Comparison of ENCODE assay signal across 12 cellular contexts in the genomic region with DNA sequence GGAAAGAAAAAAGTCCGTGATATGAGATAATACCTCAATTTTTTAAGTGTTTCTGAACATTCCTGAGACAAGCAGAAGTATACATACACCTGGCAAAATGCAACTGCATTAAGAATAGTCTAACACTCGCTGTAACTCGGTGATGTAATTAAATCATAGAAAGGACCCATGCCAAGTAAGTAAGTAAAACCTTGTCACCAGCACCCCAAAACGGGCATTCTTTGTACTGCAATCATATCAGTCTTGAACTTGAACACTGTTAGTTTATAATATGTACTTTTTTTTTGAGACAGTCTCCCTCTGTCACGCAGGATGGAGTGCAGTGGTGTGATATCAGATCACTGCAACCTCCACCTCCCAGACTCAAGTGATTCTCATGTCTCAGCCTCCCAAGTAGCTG. TPM values are rescaled to one million over a fixed set of nuclear protein-coding genes. Genes with fewer than 3 reads are reported as not detected.
DNase-seq lines count a peak whose midpoint lies in the region; ATAC-seq, FAIRE-seq and TF ChIP-seq lines count a peak whose summit lies in the region.
"Had no signal": no experiment of that assay in that cellular context is flagged by ENCODE, and none has a peak within 500 bp of the region (broad histone marks: within the 10 kb centered on the region; RNA-seq: fewer than 3 reads in every experiment).

No MANE protein-coding gene starts in this region.

- H3K36me3 ChIP-seq in HEK293 (ENCODE audit: control insufficient read depth in 2 of 2, insufficient read depth in 1 of 2, low read length in 2 of 2) (no peaks in the 10 kb centered on the region), K562 (ENCODE audit: control insufficient read depth, insufficient read depth, low read length) (no peaks in the 10 kb centered on the region)

- TF ChIP-seq RAD21 in K562 (CRISPR knock-in tag; conservative IDR thresholded peaks at IDR 0.05 in 1 of 2, IDR thresholded peaks at IDR 0.05 in 1 of 2) = peak in 1 of 2 experiments; percentile 54; a peak in 2 of 4 replicates

- H3K27me3 ChIP-seq in K562 (ENCODE audit: control insufficient read depth in 2 of 2, insufficient read depth in 2 of 2, low read length in 2 of 2) = no peaks in the 10 kb centered on the region

- no peaks in the 10 kb centered on the region for H3K9me3 ChIP-seq in HEK293 (ENCODE audit: control insufficient read depth, insufficient read depth, low read depth, low read length)
- no peaks in the 10 kb centered on the region for H3K9me3 ChIP-seq in K562 (replicated peaks; ENCODE audit: control insufficient read depth, insufficient read depth, low read depth, low read length)

- no peak for TF ChIP-seq EP300 in K562 (IDR thresholded peaks at IDR 0.05; ENCODE audit: low read length)

- 4% methylated on average over 5 of the region's 5 CpGs for WGBS in K562 (ENCODE audit: insufficient coverage, low coverage, missing lambda C conversion rate)

- H4K20me1 ChIP-seq in K562 (replicated peaks; ENCODE audit: control insufficient read depth, insufficient read depth, low read length) = no peaks in the 10 kb centered on the region

- POLR2A ChIA-PET in HEK293 (lab: Yijun Ruan, JAX) (no interaction called here), K562 (lab: Yijun Ruan, JAX) (no interaction called here)

- DNase-seq in NCI-H69 (lab: John Stamatoyannopoulos, UW) (peak; percentile 29), K562 (ENCODE audit: extremely low read depth in 1 of 4, low spot score in 3 of 4) (peak in 2 of 4 experiments; percentile 14 to 30), renal cortical epithelial cell (ENCODE audit: low read depth) (peak; percentile 29), D341Med (ENCODE audit: low spot score) (no peak)
- DNase-seq: activated CD8-positive, alpha-beta memory T cell treated with anti-CD3 and anti-CD28 coated beads, Interleukin-2, amount 50 U/mL, for 48 hours; DMS79 treated with DMSO at 0.1 percent for 48 hours; effector CD8-positive, alpha-beta T cell; NCI-H1092; stimulated activated naive CD8-positive, alpha-beta T cell treated with anti-CD3 and anti-CD28 coated beads, Interleukin-15, Interleukin-2, amounts not matched to agents 100 U/mL and 50 U/mL, for 24 hours had no signal

- TF ChIP-seq CTCF in HEK293 (tag by site-specific recombination; IDR thresholded peaks at IDR 0.05) (no peak), K562 (IDR thresholded peaks at IDR 0.05 in 2 of 3, conservative IDR thresholded peaks at IDR 0.05 in 1 of 3; ENCODE audit: insufficient read depth in 2 of 3, low read depth in 1 of 3, low read length in 3 of 3) (peak; percentile 43 to 57 (median 44); a peak in 4 of 6 replicates)

- H3K9me1 ChIP-seq in K562 (ENCODE audit: control insufficient read depth, insufficient read depth, low read length) = no peaks in the 10 kb centered on the region

- no peak overlapping the region for H3K4me2 ChIP-seq in K562 (ENCODE audit: insufficient read depth, low read length)

- no peaks in the 10 kb centered on the region for H3K4me1 ChIP-seq in HEK293 (ENCODE audit: control insufficient read depth, insufficient read depth, low read length)
- H3K4me1 ChIP-seq in K562 (replicated peaks in 1 of 2; ENCODE audit: control insufficient read depth in 2 of 2, insufficient read depth in 2 of 2, low read length in 2 of 2) = no peaks in the 10 kb centered on the region

- FAIRE-seq in K562 (lab: Jason Lieb, UNC) = no peak

- no peaks in the 10 kb centered on the region for H3K79me2 ChIP-seq in K562 (ENCODE audit: control insufficient read depth, insufficient read depth, low read length)

- H2AFZ ChIP-seq in K562 (ENCODE audit: low read depth, low read length) = no peak overlapping the region

- ATAC-seq in K562 (peak; percentile 72), HG02970 (IDR thresholded peaks at IDR 0.05; ENCODE audit: low FRiP score, unreplicated experiment) (no peak), HG02938 (IDR thresholded peaks at IDR 0.05; ENCODE audit: unreplicated experiment) (no peak)
- ATAC-seq: stimulated activated naive CD8-positive, alpha-beta T cell treated with anti-CD3 and anti-CD28 coated beads, Interleukin-15, Interleukin-2, amounts not matched to agents 100 U/mL and 50 U/mL, for 24 hours had no signal

- intact Hi-C loops in K562 (cut with micrococcal nuclease) = loop anchor here (1.0 to 2.0 kb wide), 2 partner anchors 122 to 386 kb away; a partner anchor contains a TSS

- H3K27ac ChIP-seq in HEK293 (ENCODE audit: extremely low read depth, low read depth, low read length) (no peak overlapping the region), K562 (ENCODE audit: extremely low read depth, low read depth, low read length) (no peak overlapping the region)

- in situ Hi-C loops in K562 (cut with MboI) = no loop called here

- no peak overlapping the region for H3K9ac ChIP-seq in K562 (ENCODE audit: insufficient read depth in 1 of 2, low read depth in 2 of 2, low read length in 2 of 2)

- CTCF ChIA-PET in HEK293 (lab: Yijun Ruan, JAX) = interaction anchor here (0.6 to 1.0 kb wide), 3 partner anchors 102 to 122 kb away, joined by 3 read pairs; no protein-coding TSS in a partner anchor
- CTCF ChIA-PET in K562 (lab: Yijun Ruan, JAX; ENCODE audit: low intra/inter-chr PET ratio) = interaction anchor here (0.5 to 1.9 kb wide), 2 partner anchors 25 to 121 kb away, joined by 3 to 14 read pairs; no protein-coding TSS in a partner anchor

- no peak overlapping the region for H3K4me3 ChIP-seq in HEK293 (ENCODE audit: low read depth, low read length)
- H3K4me3 ChIP-seq in K562 = no peak overlapping the region

- TF ChIP-seq POLR2A in K562 (conservative IDR thresholded peaks at IDR 0.05) = no peak

- BruUV-seq in K562 (replicated peaks; lab: Mats Ljungman, UMichigan) = no TSS peak

TF ChIP-seq in HEK293, 187 proteins besides CTCF, POLR2A, EP300 and RAD21 (continues in another document):
- no peak for TF ChIP-seq ZNF214 (tag by site-specific recombination; IDR thresholded peaks at IDR 0.05; ENCODE audit: borderline replicate concordance)
- no peak for TF ChIP-seq ZFP69B (tag by site-specific recombination; IDR thresholded peaks at IDR 0.05)
- TF ChIP-seq ZNF548 (tag by site-specific recombination; IDR thresholded peaks at IDR 0.05) = no peak
- no peak for TF ChIP-seq ZNF473 (tag by site-specific recombination; IDR thresholded peaks at IDR 0.05)
- TF ChIP-seq ZNF426 (tag by site-specific recombination; IDR thresholded peaks at IDR 0.05) = no peak

TF ChIP-seq in K562, 482 proteins besides CTCF, POLR2A, EP300 and RAD21:
- peak; percentile 56; the same call in 1 of the 2 replicates for TF ChIP-seq NFIC (IDR thresholded peaks at IDR 0.05)
- peak; percentile 45; the same call in 1 of the 2 replicates for TF ChIP-seq ATF7 (IDR thresholded peaks at IDR 0.05)
- TF ChIP-seq PCBP2 (IDR thresholded peaks at IDR 0.05; ENCODE audit: low read depth, low read length, poor library complexity, severe bottlenecking) = no peak

RNA-seq across cellular contexts. Expression of a gene that starts 47.4 kb away (rescaled TPM):
- total RNA-seq in K562 (2011; cell fraction: chromatin; rRNA removed; ENCODE audit: low replicate concordance) = 0.56 and 0.86 TPM in 2 replicates
- total RNA-seq in K562 (2011; cell fraction: nucleolus; rRNA removed) = 0.39 and 0.50 TPM in 2 replicates
- total RNA-seq in K562 (2011; cell fraction: nucleoplasm; rRNA removed) = 0.69 and 1.0 TPM in 2 replicates
- total RNA-seq in K562 (2014; rRNA removed) (0.41 and 1.6 TPM in 2 replicates), K562 (2014; rRNA removed; fragmentation: Illumina TruSeq; extraction: Trizol) (1.9 and 2.2 TPM in 2 replicates), K562 (2015; rRNA removed; fragmentation: Illumina TruSeq; extraction: Trizol) (0.94 and 0.98 TPM in 2 replicates), K562 (2021) (1.8 and 2.0 TPM in 2 replicates), renal cortical epithelial cell (45.3 and 89.7 TPM in 2 replicates)
- polyA plus RNA-seq in K562 (2011; rRNA removed) (3.7 and 5.7 TPM in 2 replicates), K562 (2014; fragmentation: Illumina TruSeq; extraction: Trizol) (1.9 and 3.1 TPM in 2 replicates), K562 (2014; fragmentation: Nextera tagmentation; extraction: Ambion mirVana) (1 to 10 TPM; 3.0 to 3.7 TPM), K562 (2014; rRNA removed) (1.6 and 2.3 TPM in 2 replicates)
- polyA plus RNA-seq in K562 (2011; cell fraction: cytosol; rRNA removed) = 0.40 and 4.1 TPM in 2 replicates
- 0.54 and 1.7 TPM in 2 replicates for polyA plus RNA-seq in K562 (2011; cell fraction: nucleus; rRNA removed)
- polyA plus RNA-seq in K562 (2012) = 1.7 and 10.2 TPM in 2 replicates
- 3.5 and 7.7 TPM in 2 replicates for polyA minus RNA-seq in K562 (2011; rRNA and poly(A)+ RNA removed)
- 5.2 TPM in 1 of 2 replicates, not detected in the other for polyA minus RNA-seq in K562 (2011; cell fraction: cytosol; rRNA and poly(A)+ RNA removed)
- 0.22 and 0.40 TPM in 2 replicates for polyA minus RNA-seq in K562 (2011; cell fraction: nucleus; rRNA and poly(A)+ RNA removed)

Comparison
In these comparisons a context has a peak if more than half of its experiments do, and no peak if none do; other contexts are left out.
1. RNA of a gene that starts 47.4 kb away (total RNA-seq): 45.3 to 89.7 TPM in renal cortical epithelial cell; 0.39 to 2.2 TPM in K562; every median in the first group is over 10 times any median in the second.